ENCODE assay signal across 12 cellular contexts in the genomic region with DNA sequence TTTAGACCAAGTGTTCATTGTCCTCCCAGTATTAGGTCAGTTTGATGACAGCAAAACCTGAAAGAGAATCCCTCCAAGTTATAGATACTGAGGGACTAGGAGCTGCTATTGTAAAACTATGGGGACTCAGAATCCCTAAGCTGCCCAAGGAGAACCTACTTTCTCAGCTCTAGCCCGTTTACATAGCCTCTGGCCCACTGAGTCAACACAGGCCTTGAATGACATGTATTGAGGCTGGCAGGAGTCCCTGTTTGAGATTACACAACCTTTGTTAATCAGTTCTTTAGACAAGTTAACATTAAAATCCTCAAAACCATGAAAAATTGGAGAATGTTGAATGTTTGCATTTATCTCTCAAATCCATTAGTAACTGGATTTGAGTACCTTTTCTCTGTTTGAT.
DNase-seq lines count a peak whose midpoint lies in the region; ATAC-seq and TF ChIP-seq lines count a peak whose summit lies in the region.
"Had no signal": no experiment of that assay in that cellular context is flagged by ENCODE, and none has a peak within 500 bp of the region (broad histone marks: within the 10 kb centered on the region; RNA-seq: fewer than 3 reads in every experiment).

No MANE protein-coding gene starts in this region.

- TF ChIP-seq EP300 in sigmoid colon (IDR thresholded peaks at IDR 0.05) = no peak

- H3K4me1 ChIP-seq in adipocyte (ENCODE audit: control insufficient read depth, insufficient read depth, low read length) (peaks cover 32% of the 10 kb centered on the region), sigmoid colon (peaks cover 0 to 57% (median 47%) of the 10 kb centered on the region in 4 donors)

- DNase-seq in GM04504 (ENCODE audit: low read depth) = peak; percentile 85
- DNase-seq in adipocyte (ENCODE audit: low read depth) = peak; percentile 96
- DNase-seq in fibroblast of the conjunctiva (ENCODE audit: low read depth) = peak; percentile 55
- peak; percentile 80 for DNase-seq in sigmoid colon
- no peak for DNase-seq in COR-L47 (lab: John Stamatoyannopoulos, UW)
- DNase-seq: activated effector memory CD4-positive, alpha-beta T cell treated with anti-CD3 and anti-CD28 coated beads, Interleukin-2, amount 50 U/mL, for 16 hours; NCI-H187 treated with DMSO at 0.1 percent for 48 hours; SHP77 treated with DMSO at 0.1 percent for 48 hours; testis had no signal

- intact Hi-C loops in sigmoid colon (cut with DNase I) = loop anchor here (5.0 to 10.0 kb wide), 2 partner anchors 84 to 304 kb away; no protein-coding TSS in a partner anchor

- peak overlapping the region; percentile 50 for H3K9ac ChIP-seq in adipocyte (ENCODE audit: low read length)

- TF ChIP-seq POLR2A in sigmoid colon (IDR thresholded peaks at IDR 0.05) (no peak), GM18505 (IDR thresholded peaks at IDR 0.05; ENCODE audit: borderline replicate concordance, extremely low read depth, insufficient read depth, insufficient read length) (no peak)

- no peak for ATAC-seq in HG03045 (IDR thresholded peaks at IDR 0.05; ENCODE audit: unreplicated experiment)
- no peak for ATAC-seq in GM18505 (IDR thresholded peaks at IDR 0.05; ENCODE audit: unreplicated experiment)
- ATAC-seq in activated CD4-positive, CD25-positive, alpha-beta regulatory T cell treated with anti-CD3 and anti-CD28 coated beads, Interleukin-2, amount 50 U/mL, for 24 hours = no peak

- H3K27me3 ChIP-seq in adipocyte (replicated peaks; ENCODE audit: control insufficient read depth, insufficient read depth, low read length) (no peaks in the 10 kb centered on the region), sigmoid colon (no peaks in the 10 kb centered on the region)
- H3K27me3 ChIP-seq: testis had no signal

- peak overlapping the region; percentile 41 to 77 (median 66) for H3K27ac ChIP-seq in sigmoid colon

- TF ChIP-seq CTCF in sigmoid colon (IDR thresholded peaks at IDR 0.05) = no peak

- H3K4me3 ChIP-seq in adipocyte (ENCODE audit: low read length) = peak overlapping the region; percentile 28
- no peak overlapping the region for H3K4me3 ChIP-seq in sigmoid colon
- H3K4me3 ChIP-seq: testis had no signal

- H3K36me3 ChIP-seq in adipocyte (ENCODE audit: control insufficient read depth, insufficient read depth, low read length, severe bottlenecking) = no peaks in the 10 kb centered on the region
- no peaks in the 10 kb centered on the region for H3K36me3 ChIP-seq in sigmoid colon

- WGBS in sigmoid colon, 2 donors = 16 to 55% methylated on average over 1 of the region's 1 CpG

- H3K9me3 ChIP-seq in adipocyte (ENCODE audit: control insufficient read depth, low read length) (no peaks in the 10 kb centered on the region), sigmoid colon (no peaks in the 10 kb centered on the region)
- H3K9me3 ChIP-seq: testis had no signal
